26 cellular contexts compared by ENCODE assay signal in the genomic region with DNA sequence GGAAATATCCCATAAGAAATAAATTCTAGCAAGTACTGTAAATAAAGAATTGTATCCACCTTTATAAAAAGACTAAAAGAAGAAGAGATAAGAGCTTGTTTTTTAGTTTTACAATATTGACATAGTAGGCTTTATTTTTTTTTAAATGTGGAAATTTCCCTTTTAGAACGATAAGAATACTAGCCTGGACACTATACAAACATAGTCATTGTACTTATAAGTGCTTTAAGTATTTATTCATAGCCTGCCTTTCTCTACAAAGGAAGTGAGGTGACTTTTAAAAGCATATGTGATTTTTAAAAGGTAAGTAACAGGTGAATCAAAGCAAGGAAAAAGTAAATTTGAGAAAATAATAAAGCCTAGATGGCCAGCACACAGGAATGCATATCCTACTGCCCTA. TPM values are rescaled to one million over a fixed set of nuclear protein-coding genes. Genes with fewer than 3 reads are reported as not detected.
"Had no signal": no experiment of that assay in that cellular context is flagged by ENCODE, and none has a peak within 500 bp of the region (broad histone marks: within the 10 kb centered on the region; RNA-seq: fewer than 3 reads in every experiment).

No MANE protein-coding gene starts in this region.

- DNase-seq: dermis blood vessel endothelial cell; effector memory CD8-positive, alpha-beta T cell; erythroblast; esophagus squamous epithelium; foreskin melanocyte; glutamatergic neuron; heart right ventricle; hippocampal formation; islet precursor cell; mammary epithelial cell; mesendoderm; midbrain; naive thymus-derived CD4-positive, alpha-beta T cell; nucleus accumbens; psoas muscle; right cardiac atrium; sigmoid colon; stimulated activated CD4-positive, alpha-beta T cell treated with anti-CD3 and anti-CD28 coated beads, Interleukin-2, amount 100 ng/mL, for 24 hours; stimulated activated CD4-positive, alpha-beta T cell treated with anti-CD3 and anti-CD28 coated beads, Interleukin-4, amount 100 ng/mL, for 24 hours; stimulated activated naive CD4-positive, alpha-beta T cell treated with Interleukin-2 at 50 U/mL for 16 hours; uterus had no signal

- H3K4me1 ChIP-seq: esophagus squamous epithelium, heart right ventricle, psoas muscle, sigmoid colon, tibial nerve, uterus had no signal

- H3K27me3 ChIP-seq: sigmoid colon, tibial nerve, upper lobe of left lung, uterus had no signal

- H3K9me3 ChIP-seq: esophagus squamous epithelium, psoas muscle, sigmoid colon, thoracic aorta, tibial nerve, upper lobe of left lung, uterus had no signal

- H3K4me3 ChIP-seq: coronary artery, esophagus squamous epithelium, heart right ventricle, psoas muscle, sigmoid colon, thoracic aorta, tibial nerve, upper lobe of left lung, uterus had no signal

- H3K27ac ChIP-seq: coronary artery, esophagus squamous epithelium, heart right ventricle, psoas muscle, sigmoid colon, thoracic aorta, tibial nerve, upper lobe of left lung, uterus had no signal

- ATAC-seq: effector memory CD8-positive, alpha-beta T cell; heart right ventricle; naive thymus-derived CD4-positive, alpha-beta T cell; psoas muscle; right cardiac atrium; stimulated activated effector memory CD8-positive, alpha-beta T cell treated with anti-CD3 and anti-CD28 coated beads, Interleukin-12 subunit alpha, Interleukin-12 subunit beta, amount 100 ng/mL, for 72 hours had no signal

- H3K36me3 ChIP-seq: esophagus squamous epithelium, heart right ventricle, sigmoid colon, thoracic aorta, tibial nerve, upper lobe of left lung, uterus had no signal

RNA-seq across cellular contexts. Expression of a gene that starts 17.7 kb away (rescaled TPM):
- total RNA-seq: heart right ventricle; naive thymus-derived CD4-positive, alpha-beta T cell; psoas muscle; right cardiac atrium; thoracic aorta had no signal
